Comparison of ENCODE assay signal across 1 cellular context in the genomic region with DNA sequence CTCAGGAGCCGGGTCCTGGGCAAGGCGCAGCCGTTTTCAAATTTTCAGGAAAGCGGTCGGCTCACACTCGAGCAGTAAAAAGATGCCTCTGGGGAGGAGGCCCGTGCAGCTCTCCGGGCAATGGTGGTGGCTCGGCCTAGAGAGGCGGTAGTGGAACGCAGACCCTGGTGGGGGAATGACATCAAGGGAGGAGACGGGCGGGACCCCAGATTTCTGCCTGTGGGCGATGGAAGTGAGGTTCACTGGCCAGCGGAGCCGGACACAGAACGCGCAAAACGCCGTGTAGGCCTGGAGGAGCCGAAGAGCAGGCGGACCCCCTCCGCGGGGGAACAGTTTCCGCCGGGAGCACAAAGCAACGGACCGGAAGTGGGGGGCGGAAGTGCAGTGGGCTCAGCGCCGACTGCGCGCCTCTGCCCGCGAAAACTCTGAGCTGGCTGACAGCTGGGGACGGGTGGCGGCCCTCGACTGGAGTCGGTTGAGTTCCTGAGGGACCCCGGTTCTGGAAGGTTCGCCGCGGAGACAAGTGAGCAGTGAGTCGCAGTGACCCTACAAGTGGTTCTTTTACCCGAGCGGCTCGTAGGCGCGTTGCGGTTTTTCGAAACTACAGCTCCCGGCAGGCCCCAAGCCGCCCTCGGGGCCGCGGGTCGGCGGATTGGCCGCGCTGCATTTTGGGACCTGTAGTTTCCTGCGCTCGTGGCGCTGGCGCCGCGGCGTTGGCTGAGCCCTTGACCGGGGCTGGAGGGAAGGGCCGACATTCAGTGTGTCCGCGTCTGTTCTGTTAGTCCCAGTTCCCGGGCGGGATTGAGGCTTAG.
A peak's percentile ranks its signal among the peaks of the same experiment; 100 is the strongest.
TF ChIP-seq lines count a peak whose summit lies in the region.

A gene with protein sequence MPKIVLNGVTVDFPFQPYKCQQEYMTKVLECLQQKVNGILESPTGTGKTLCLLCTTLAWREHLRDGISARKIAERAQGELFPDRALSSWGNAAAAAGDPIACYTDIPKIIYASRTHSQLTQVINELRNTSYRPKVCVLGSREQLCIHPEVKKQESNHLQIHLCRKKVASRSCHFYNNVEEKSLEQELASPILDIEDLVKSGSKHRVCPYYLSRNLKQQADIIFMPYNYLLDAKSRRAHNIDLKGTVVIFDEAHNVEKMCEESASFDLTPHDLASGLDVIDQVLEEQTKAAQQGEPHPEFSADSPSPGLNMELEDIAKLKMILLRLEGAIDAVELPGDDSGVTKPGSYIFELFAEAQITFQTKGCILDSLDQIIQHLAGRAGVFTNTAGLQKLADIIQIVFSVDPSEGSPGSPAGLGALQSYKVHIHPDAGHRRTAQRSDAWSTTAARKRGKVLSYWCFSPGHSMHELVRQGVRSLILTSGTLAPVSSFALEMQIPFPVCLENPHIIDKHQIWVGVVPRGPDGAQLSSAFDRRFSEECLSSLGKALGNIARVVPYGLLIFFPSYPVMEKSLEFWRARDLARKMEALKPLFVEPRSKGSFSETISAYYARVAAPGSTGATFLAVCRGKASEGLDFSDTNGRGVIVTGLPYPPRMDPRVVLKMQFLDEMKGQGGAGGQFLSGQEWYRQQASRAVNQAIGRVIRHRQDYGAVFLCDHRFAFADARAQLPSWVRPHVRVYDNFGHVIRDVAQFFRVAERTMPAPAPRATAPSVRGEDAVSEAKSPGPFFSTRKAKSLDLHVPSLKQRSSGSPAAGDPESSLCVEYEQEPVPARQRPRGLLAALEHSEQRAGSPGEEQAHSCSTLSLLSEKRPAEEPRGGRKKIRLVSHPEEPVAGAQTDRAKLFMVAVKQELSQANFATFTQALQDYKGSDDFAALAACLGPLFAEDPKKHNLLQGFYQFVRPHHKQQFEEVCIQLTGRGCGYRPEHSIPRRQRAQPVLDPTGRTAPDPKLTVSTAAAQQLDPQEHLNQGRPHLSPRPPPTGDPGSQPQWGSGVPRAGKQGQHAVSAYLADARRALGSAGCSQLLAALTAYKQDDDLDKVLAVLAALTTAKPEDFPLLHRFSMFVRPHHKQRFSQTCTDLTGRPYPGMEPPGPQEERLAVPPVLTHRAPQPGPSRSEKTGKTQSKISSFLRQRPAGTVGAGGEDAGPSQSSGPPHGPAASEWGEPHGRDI (N-terminal part only) (plus strand): TSS at position 376 of the 812 bp plus-strand sequence. CDS start 1,091 bp downstream, outside the sequence.

TF ChIP-seq in HepG2, 621 proteins besides CTCF, POLR2A, EP300 and RAD21 (continued from another document):
- TF ChIP-seq, protein P1, sequence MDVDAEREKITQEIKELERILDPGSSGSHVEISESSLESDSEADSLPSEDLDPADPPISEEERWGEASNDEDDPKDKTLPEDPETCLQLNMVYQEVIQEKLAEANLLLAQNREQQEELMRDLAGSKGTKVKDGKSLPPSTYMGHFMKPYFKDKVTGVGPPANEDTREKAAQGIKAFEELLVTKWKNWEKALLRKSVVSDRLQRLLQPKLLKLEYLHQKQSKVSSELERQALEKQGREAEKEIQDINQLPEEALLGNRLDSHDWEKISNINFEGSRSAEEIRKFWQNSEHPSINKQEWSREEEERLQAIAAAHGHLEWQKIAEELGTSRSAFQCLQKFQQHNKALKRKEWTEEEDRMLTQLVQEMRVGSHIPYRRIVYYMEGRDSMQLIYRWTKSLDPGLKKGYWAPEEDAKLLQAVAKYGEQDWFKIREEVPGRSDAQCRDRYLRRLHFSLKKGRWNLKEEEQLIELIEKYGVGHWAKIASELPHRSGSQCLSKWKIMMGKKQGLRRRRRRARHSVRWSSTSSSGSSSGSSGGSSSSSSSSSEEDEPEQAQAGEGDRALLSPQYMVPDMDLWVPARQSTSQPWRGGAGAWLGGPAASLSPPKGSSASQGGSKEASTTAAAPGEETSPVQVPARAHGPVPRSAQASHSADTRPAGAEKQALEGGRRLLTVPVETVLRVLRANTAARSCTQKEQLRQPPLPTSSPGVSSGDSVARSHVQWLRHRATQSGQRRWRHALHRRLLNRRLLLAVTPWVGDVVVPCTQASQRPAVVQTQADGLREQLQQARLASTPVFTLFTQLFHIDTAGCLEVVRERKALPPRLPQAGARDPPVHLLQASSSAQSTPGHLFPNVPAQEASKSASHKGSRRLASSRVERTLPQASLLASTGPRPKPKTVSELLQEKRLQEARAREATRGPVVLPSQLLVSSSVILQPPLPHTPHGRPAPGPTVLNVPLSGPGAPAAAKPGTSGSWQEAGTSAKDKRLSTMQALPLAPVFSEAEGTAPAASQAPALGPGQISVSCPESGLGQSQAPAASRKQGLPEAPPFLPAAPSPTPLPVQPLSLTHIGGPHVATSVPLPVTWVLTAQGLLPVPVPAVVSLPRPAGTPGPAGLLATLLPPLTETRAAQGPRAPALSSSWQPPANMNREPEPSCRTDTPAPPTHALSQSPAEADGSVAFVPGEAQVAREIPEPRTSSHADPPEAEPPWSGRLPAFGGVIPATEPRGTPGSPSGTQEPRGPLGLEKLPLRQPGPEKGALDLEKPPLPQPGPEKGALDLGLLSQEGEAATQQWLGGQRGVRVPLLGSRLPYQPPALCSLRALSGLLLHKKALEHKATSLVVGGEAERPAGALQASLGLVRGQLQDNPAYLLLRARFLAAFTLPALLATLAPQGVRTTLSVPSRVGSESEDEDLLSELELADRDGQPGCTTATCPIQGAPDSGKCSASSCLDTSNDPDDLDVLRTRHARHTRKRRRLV (CRISPR knock-in tag; IDR thresholded peaks at IDR 0.05) = peak; percentile 97
- TF ChIP-seq KAT8 (CRISPR knock-in tag; IDR thresholded peaks at IDR 0.05) (peak; percentile 99), NR3C1 (CRISPR knock-in tag; IDR thresholded peaks at IDR 0.05) (no peak), MIER3 (CRISPR knock-in tag; IDR thresholded peaks at IDR 0.05; ENCODE audit: borderline replicate concordance) (peak; percentile 98; the same call in 1 of the 2 replicates), ZNF660 (CRISPR knock-in tag; IDR thresholded peaks at IDR 0.05; ENCODE audit: borderline replicate concordance, low read depth) (no peak), ZNF879 (CRISPR knock-in tag; IDR thresholded peaks at IDR 0.05) (no peak; the same call in 1 of the 2 replicates), ERF (CRISPR knock-in tag; IDR thresholded peaks at IDR 0.05) (peak; percentile 91), ZNF703 (CRISPR knock-in tag; IDR thresholded peaks at IDR 0.05; ENCODE audit: borderline replicate concordance) (peak; percentile 94; the same call in 1 of the 2 replicates), ZNF768 (CRISPR knock-in tag; IDR thresholded peaks at IDR 0.05) (peak; percentile 87), ELF1 (CRISPR knock-in tag; IDR thresholded peaks at IDR 0.05) (peak; percentile 89), CBX5 (CRISPR knock-in tag; IDR thresholded peaks at IDR 0.05; ENCODE audit: borderline replicate concordance) (peak; percentile 96), CCDC6 (CRISPR knock-in tag; IDR thresholded peaks at IDR 0.05) (peak; percentile 21; the same call in 1 of the 2 replicates), MYNN (CRISPR knock-in tag; IDR thresholded peaks at IDR 0.05; ENCODE audit: low read depth) (peak; percentile 92; the same call in 1 of the 2 replicates), YEATS2 (CRISPR knock-in tag; IDR thresholded peaks at IDR 0.05; ENCODE audit: borderline replicate concordance) (peak; percentile 97), MLLT10 (CRISPR knock-in tag; IDR thresholded peaks at IDR 0.05) (no peak), ONECUT2 (CRISPR knock-in tag; IDR thresholded peaks at IDR 0.05) (peak; percentile 62; the same call in 1 of the 2 replicates), ZNF83 (CRISPR knock-in tag; IDR thresholded peaks at IDR 0.05; ENCODE audit: borderline replicate concordance) (peak; percentile 74; the same call in 1 of the 2 replicates), ZNF441 (CRISPR knock-in tag; IDR thresholded peaks at IDR 0.05; ENCODE audit: borderline replicate concordance) (peak; percentile 73), ZNF709 (CRISPR knock-in tag; IDR thresholded peaks at IDR 0.05) (peak; percentile 90), ZNF3 (CRISPR knock-in tag; IDR thresholded peaks at IDR 0.05) (peak; percentile 61; the same call in 1 of the 2 replicates), NFRKB (IDR thresholded peaks at IDR 0.05) (no peak), ZBTB38 (CRISPR knock-in tag; IDR thresholded peaks at IDR 0.05) (peak; percentile 95), ZNF343 (CRISPR knock-in tag; IDR thresholded peaks at IDR 0.05) (peak; percentile 62; the same call in 1 of the 2 replicates), KLF13 (CRISPR knock-in tag; IDR thresholded peaks at IDR 0.05) (peak; percentile 91; the same call in 1 of the 2 replicates), SRSF4 (IDR thresholded peaks at IDR 0.05; ENCODE audit: low read depth, low read length, poor library complexity, severe bottlenecking) (no peak), ZNF572 (CRISPR knock-in tag; IDR thresholded peaks at IDR 0.05) (peak; percentile 61; the same call in 1 of the 2 replicates), THYN1 (CRISPR knock-in tag; IDR thresholded peaks at IDR 0.05; ENCODE audit: borderline replicate concordance, low read depth) (peak; percentile 82; the same call in 1 of the 2 replicates), NRL (CRISPR knock-in tag; IDR thresholded peaks at IDR 0.05; ENCODE audit: borderline replicate concordance) (peak; percentile 78), ZNF20 (CRISPR knock-in tag; IDR thresholded peaks at IDR 0.05) (peak; percentile 68; the same call in 1 of the 2 replicates), TOPORS (CRISPR knock-in tag; IDR thresholded peaks at IDR 0.05) (peak; percentile 95), ARNTL (CRISPR knock-in tag; IDR thresholded peaks at IDR 0.05) (peak; percentile 48; the same call in 1 of the 2 replicates), XBP1 (CRISPR knock-in tag; IDR thresholded peaks at IDR 0.05) (peak; percentile 84; the same call in 1 of the 2 replicates), NFIB (CRISPR knock-in tag; IDR thresholded peaks at IDR 0.05; ENCODE audit: borderline replicate concordance) (no peak), FOXA3 (CRISPR knock-in tag; IDR thresholded peaks at IDR 0.05) (peak; percentile 80)
- TF ChIP-seq, protein P2, sequence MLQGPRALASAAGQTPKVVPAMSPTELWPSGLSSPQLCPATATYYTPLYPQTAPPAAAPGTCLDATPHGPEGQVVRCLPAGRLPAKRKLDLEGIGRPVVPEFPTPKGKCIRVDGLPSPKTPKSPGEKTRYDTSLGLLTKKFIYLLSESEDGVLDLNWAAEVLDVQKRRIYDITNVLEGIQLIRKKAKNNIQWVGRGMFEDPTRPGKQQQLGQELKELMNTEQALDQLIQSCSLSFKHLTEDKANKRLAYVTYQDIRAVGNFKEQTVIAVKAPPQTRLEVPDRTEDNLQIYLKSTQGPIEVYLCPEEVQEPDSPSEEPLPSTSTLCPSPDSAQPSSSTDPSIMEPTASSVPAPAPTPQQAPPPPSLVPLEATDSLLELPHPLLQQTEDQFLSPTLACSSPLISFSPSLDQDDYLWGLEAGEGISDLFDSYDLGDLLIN (CRISPR knock-in tag; IDR thresholded peaks at IDR 0.05; ENCODE audit: borderline replicate concordance) = peak; percentile 86; the same call in 1 of the 2 replicates
- TF ChIP-seq, protein P3, sequence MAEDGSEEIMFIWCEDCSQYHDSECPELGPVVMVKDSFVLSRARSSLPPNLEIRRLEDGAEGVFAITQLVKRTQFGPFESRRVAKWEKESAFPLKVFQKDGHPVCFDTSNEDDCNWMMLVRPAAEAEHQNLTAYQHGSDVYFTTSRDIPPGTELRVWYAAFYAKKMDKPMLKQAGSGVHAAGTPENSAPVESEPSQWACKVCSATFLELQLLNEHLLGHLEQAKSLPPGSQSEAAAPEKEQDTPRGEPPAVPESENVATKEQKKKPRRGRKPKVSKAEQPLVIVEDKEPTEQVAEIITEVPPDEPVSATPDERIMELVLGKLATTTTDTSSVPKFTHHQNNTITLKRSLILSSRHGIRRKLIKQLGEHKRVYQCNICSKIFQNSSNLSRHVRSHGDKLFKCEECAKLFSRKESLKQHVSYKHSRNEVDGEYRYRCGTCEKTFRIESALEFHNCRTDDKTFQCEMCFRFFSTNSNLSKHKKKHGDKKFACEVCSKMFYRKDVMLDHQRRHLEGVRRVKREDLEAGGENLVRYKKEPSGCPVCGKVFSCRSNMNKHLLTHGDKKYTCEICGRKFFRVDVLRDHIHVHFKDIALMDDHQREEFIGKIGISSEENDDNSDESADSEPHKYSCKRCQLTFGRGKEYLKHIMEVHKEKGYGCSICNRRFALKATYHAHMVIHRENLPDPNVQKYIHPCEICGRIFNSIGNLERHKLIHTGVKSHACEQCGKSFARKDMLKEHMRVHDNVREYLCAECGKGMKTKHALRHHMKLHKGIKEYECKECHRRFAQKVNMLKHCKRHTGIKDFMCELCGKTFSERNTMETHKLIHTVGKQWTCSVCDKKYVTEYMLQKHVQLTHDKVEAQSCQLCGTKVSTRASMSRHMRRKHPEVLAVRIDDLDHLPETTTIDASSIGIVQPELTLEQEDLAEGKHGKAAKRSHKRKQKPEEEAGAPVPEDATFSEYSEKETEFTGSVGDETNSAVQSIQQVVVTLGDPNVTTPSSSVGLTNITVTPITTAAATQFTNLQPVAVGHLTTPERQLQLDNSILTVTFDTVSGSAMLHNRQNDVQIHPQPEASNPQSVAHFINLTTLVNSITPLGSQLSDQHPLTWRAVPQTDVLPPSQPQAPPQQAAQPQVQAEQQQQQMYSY (CRISPR knock-in tag; IDR thresholded peaks at IDR 0.05) = peak; percentile 75; the same call in 1 of the 2 replicates
- TF ChIP-seq, protein P4, sequence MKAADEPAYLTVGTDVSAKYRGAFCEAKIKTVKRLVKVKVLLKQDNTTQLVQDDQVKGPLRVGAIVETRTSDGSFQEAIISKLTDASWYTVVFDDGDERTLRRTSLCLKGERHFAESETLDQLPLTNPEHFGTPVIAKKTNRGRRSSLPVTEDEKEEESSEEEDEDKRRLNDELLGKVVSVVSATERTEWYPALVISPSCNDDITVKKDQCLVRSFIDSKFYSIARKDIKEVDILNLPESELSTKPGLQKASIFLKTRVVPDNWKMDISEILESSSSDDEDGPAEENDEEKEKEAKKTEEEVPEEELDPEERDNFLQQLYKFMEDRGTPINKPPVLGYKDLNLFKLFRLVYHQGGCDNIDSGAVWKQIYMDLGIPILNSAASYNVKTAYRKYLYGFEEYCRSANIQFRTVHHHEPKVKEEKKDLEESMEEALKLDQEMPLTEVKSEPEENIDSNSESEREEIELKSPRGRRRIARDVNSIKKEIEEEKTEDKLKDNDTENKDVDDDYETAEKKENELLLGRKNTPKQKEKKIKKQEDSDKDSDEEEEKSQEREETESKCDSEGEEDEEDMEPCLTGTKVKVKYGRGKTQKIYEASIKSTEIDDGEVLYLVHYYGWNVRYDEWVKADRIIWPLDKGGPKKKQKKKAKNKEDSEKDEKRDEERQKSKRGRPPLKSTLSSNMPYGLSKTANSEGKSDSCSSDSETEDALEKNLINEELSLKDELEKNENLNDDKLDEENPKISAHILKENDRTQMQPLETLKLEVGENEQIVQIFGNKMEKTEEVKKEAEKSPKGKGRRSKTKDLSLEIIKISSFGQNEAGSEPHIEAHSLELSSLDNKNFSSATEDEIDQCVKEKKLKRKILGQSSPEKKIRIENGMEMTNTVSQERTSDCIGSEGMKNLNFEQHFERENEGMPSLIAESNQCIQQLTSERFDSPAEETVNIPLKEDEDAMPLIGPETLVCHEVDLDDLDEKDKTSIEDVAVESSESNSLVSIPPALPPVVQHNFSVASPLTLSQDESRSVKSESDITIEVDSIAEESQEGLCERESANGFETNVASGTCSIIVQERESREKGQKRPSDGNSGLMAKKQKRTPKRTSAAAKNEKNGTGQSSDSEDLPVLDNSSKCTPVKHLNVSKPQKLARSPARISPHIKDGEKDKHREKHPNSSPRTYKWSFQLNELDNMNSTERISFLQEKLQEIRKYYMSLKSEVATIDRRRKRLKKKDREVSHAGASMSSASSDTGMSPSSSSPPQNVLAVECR (CRISPR knock-in tag; IDR thresholded peaks at IDR 0.05; ENCODE audit: borderline replicate concordance) = peak; percentile 99
- TF ChIP-seq, protein P5, sequence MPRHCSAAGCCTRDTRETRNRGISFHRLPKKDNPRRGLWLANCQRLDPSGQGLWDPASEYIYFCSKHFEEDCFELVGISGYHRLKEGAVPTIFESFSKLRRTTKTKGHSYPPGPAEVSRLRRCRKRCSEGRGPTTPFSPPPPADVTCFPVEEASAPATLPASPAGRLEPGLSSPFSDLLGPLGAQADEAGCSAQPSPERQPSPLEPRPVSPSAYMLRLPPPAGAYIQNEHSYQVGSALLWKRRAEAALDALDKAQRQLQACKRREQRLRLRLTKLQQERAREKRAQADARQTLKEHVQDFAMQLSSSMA (CRISPR knock-in tag; IDR thresholded peaks at IDR 0.05) = no peak
TF ChIP-seq in HepG2: peak in this region for 448.
